1 cellular context compared by ENCODE assay signal in genomic region chr1:6801998-6802397, GRCh38.
TF ChIP-seq lines count a peak whose summit lies in the region.

No MANE protein-coding gene starts in this region.

TF ChIP-seq in GM23338, 12 proteins besides CTCF, POLR2A, EP300 and RAD21 (continued from another document):
- TF ChIP-seq ZNF462 (CRISPR knock-in tag; IDR thresholded peaks at IDR 0.05) (no peak), NANOG (IDR thresholded peaks at IDR 0.05; ENCODE audit: borderline replicate concordance) (no peak), ZNF114 (CRISPR knock-in tag; IDR thresholded peaks at IDR 0.05) (no peak)
